Comparison of ENCODE assay signal across 10 cellular contexts in the genomic region with DNA sequence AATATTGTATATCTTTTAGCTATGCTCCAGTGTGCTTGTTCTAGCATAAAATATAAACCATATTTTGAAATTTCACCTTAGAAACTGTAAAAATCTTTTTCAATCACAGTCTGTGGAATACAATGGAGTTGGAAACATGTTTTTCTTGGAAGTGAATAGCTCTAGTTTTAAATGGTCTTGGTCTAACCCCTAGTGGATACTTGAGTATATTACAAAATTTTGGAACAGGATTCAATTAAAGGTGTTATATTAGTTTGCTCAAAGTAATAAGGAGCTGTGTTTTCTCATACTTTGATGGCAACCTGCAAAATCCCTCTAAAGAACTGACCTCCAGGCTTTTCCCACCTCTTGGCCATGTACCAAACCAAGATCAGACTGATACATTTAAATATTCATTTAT. TPM values are rescaled to one million over a fixed set of nuclear protein-coding genes. Genes with fewer than 3 reads are reported as not detected.
A peak's percentile ranks its signal among the peaks of the same experiment; 100 is the strongest.
DNase-seq lines count a peak whose midpoint lies in the region; ATAC-seq and TF ChIP-seq lines count a peak whose summit lies in the region.
"Had no signal": no experiment of that assay in that cellular context is flagged by ENCODE, and none has a peak within 500 bp of the region (broad histone marks: within the 10 kb centered on the region; RNA-seq: fewer than 3 reads in every experiment).

No MANE protein-coding gene starts in this region.

- 0 out of 2 replicates have a peak, but pooled peaks have one; percentile 13 for TF ChIP-seq CTCF in 22Rv1 (IDR thresholded peaks at IDR 0.05)
- TF ChIP-seq CTCF in thyroid gland (IDR thresholded peaks at IDR 0.05) = peak in 1 of 6 experiments; percentile 8

- H3K27me3 ChIP-seq in thyroid gland = no peaks in the 10 kb centered on the region
- H3K27me3 ChIP-seq: MG63 had no signal

- no peak overlapping the region for H3K4me3 ChIP-seq in thyroid gland (replicated peaks in 1 of 3)
- H3K4me3 ChIP-seq: MG63 had no signal

- in situ Hi-C loops in SK-MEL-5 (cut with HindIII; ENCODE audit: low pct_unique_long_range_greater_than_20kb, low sequenced_read_pairs) = no loop called here

- no peaks in the 10 kb centered on the region for H3K9me3 ChIP-seq in thyroid gland
- H3K9me3 ChIP-seq: MG63 had no signal

- H3K36me3 ChIP-seq in thyroid gland = no peaks in the 10 kb centered on the region
- H3K36me3 ChIP-seq: MG63 had no signal

- DNase-seq in HCEC 1CT = peak; percentile 12
- peak; percentile 34 for DNase-seq in SK-MEL-5 (ENCODE audit: low read depth, low spot score)
- peak; percentile 6 for DNase-seq in hepatic stellate cell (ENCODE audit: low spot score)
- DNase-seq in thyroid gland = no peak
- DNase-seq in stimulated activated naive CD4-positive, alpha-beta T cell treated with Interleukin-2 at 50 U/mL for 16 hours (lab: John Stamatoyannopoulos, UW) = no peak
- no peak for DNase-seq in activated CD8-positive, alpha-beta memory T cell treated with anti-CD3 and anti-CD28 coated beads, Interleukin-2, amount 50 U/mL, for 48 hours
- DNase-seq: MG63 had no signal

- no peak for ATAC-seq in GM18867 (IDR thresholded peaks at IDR 0.05; ENCODE audit: unreplicated experiment)

- intact Hi-C loops in thyroid gland (cut with DNase I) = no loop called here

- no peaks in the 10 kb centered on the region for H3K4me1 ChIP-seq in thyroid gland

- no peak for TF ChIP-seq POLR2A in thyroid gland (IDR thresholded peaks at IDR 0.05)

- H3K27ac ChIP-seq in 22Rv1 (no peak overlapping the region), thyroid gland (no peak overlapping the region)

RNA-seq across cellular contexts. Expression of gene STK26, which starts 48.2 kb away (rescaled TPM):
- total RNA-seq in SK-MEL-5 (2014; rRNA removed; shearing (Covaris generic)) = 23.8 and 30.1 TPM in 2 replicates
- polyA plus RNA-seq in SK-MEL-5 (2015; cell fraction: cytosol; rRNA removed) = 15.9 and 25.6 TPM in 2 replicates
- 15.3 and 17.0 TPM in 2 replicates for polyA plus RNA-seq in SK-MEL-5 (2015; cell fraction: nucleus; rRNA removed)
- 1 to 10 TPM; 4.9 to 7.5 (median 5.6) TPM for total RNA-seq in thyroid gland

RNA-seq across cellular contexts. Expression of gene FRMD7, which starts 56.6 kb away (rescaled TPM):
- total RNA-seq in SK-MEL-5 (2014; rRNA removed; shearing (Covaris generic)) = 0.05 TPM in 1 of 2 replicates, not detected in the other
- 0.06 TPM in 1 of 2 replicates, not detected in the other for polyA plus RNA-seq in SK-MEL-5 (2015; cell fraction: cytosol; rRNA removed)
- polyA plus RNA-seq in SK-MEL-5 (2015; cell fraction: nucleus; rRNA removed) = not detected in 2 replicates
- total RNA-seq in thyroid gland = not detected
- total RNA-seq: pulmonary artery endothelial cell had no signal

Comparison
In these comparisons a context has a peak if more than half of its experiments do, and no peak if none do; other contexts are left out.
1. DNase-seq: peak in HCEC 1CT (single experiment), SK-MEL-5 (single experiment) and hepatic stellate cell (single experiment); none in thyroid gland (0 of 2), stimulated activated naive CD4-positive, alpha-beta T cell treated with Interleukin-2 at 50 U/mL for 16 hours (single experiment) and activated CD8-positive, alpha-beta memory T cell treated with anti-CD3 and anti-CD28 coated beads, Interleukin-2, amount 50 U/mL, for 48 hours (single experiment).